In the genomic region with DNA sequence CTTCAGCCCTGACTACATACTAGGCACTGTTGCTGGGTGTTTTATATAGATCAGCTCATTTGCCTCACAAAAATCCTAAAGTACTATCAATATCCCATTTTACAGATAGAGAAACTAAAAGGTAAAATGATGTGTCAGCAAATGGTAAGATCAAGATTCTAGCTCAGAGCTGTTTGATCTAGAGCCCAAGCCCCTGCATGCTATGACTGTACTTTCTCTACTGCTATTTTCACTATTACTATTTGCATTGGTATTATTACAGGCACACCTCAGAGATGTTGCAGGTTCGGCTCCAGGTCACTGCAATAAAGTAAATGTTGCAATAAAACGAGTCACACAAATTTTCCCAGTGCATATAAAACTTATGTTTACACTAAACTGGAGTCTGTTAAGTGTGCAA, we compare ENCODE assay signal across 17 cellular contexts. TPM values are rescaled to one million over a fixed set of nuclear protein-coding genes. Genes with fewer than 3 reads are reported as not detected.
DNase-seq lines count a peak whose midpoint lies in the region; ATAC-seq and TF ChIP-seq lines count a peak whose summit lies in the region.
"Had no signal": no experiment of that assay in that cellular context is flagged by ENCODE, and none has a peak within 500 bp of the region (broad histone marks: within the 10 kb centered on the region; RNA-seq: fewer than 3 reads in every experiment).

No MANE protein-coding gene starts in this region.

- H3K27me3 ChIP-seq in adrenal gland: no peaks in the 10 kb centered on the region
- H3K27me3 ChIP-seq: esophagus squamous epithelium, SJSA1, vagina had no signal

- ATAC-seq in activated CD8-positive, alpha-beta T cell treated with anti-CD3 and anti-CD28 coated beads for 36 hours: peak; percentile 46
- ATAC-seq in activated CD8-positive, alpha-beta T cell treated with anti-CD3 and anti-CD28 coated beads, Interleukin-2, amount 10 ng/mL, durations not matched to agents 7 days and 5 days: no peak
- ATAC-seq in GM21717 (IDR thresholded peaks at IDR 0.05; ENCODE audit: unreplicated experiment) (peak; percentile 27), HG02798 (IDR thresholded peaks at IDR 0.05; ENCODE audit: poor library complexity, unreplicated experiment) (no peak)
- ATAC-seq in activated CD8-positive, alpha-beta memory T cell treated with anti-CD3 and anti-CD28 coated beads, Interleukin-2, amount 10 ng/mL, durations not matched to agents 7 days and 5 days: peak; percentile 56

- no peak for TF ChIP-seq CTCF in activated CD8-positive, alpha-beta T cell treated with anti-CD3 and anti-CD28 coated beads for 36 hours (IDR thresholded peaks at IDR 0.05)
- no peak for TF ChIP-seq CTCF in adrenal gland (IDR thresholded peaks at IDR 0.05)

- no peaks in the 10 kb centered on the region for H3K27me3 Mint-ChIP-seq in activated CD8-positive, alpha-beta T cell treated with anti-CD3 and anti-CD28 coated beads for 36 hours
- H3K27me3 Mint-ChIP-seq in activated CD8-positive, alpha-beta T cell treated with anti-CD3 and anti-CD28 coated beads, Interleukin-2, amount 10 ng/mL, durations not matched to agents 7 days and 5 days (ENCODE audit: low read depth): peaks cover 3% of the 10 kb centered on the region
- peaks cover 3% of the 10 kb centered on the region for H3K27me3 Mint-ChIP-seq in activated CD8-positive, alpha-beta memory T cell treated with anti-CD3 and anti-CD28 coated beads, Interleukin-2, amount 10 ng/mL, durations not matched to agents 7 days and 5 days

- POLR2A ChIA-PET in activated CD8-positive, alpha-beta T cell treated with anti-CD3 and anti-CD28 coated beads for 36 hours (lab: Charles Lee): interaction anchor here (7.4 to 14.9 kb wide), 2 partner anchors 44 to 57 kb away, joined by 70 to 225 read pairs; a partner anchor contains a TSS
- POLR2A ChIA-PET in activated CD8-positive, alpha-beta T cell treated with anti-CD3 and anti-CD28 coated beads, Interleukin-2, amount 10 ng/mL, durations not matched to agents 7 days and 5 days (lab: Charles Lee): no interaction called here

- no peak for TF ChIP-seq POLR2A in adrenal gland (IDR thresholded peaks at IDR 0.05)

- no peak overlapping the region for H3K4me3 Mint-ChIP-seq in activated CD8-positive, alpha-beta T cell treated with anti-CD3 and anti-CD28 coated beads for 36 hours
- H3K4me3 Mint-ChIP-seq in activated CD8-positive, alpha-beta T cell treated with anti-CD3 and anti-CD28 coated beads, Interleukin-2, amount 10 ng/mL, durations not matched to agents 7 days and 5 days: no peak overlapping the region
- no peak overlapping the region for H3K4me3 Mint-ChIP-seq in activated CD8-positive, alpha-beta memory T cell treated with anti-CD3 and anti-CD28 coated beads, Interleukin-2, amount 10 ng/mL, durations not matched to agents 7 days and 5 days
- H3K4me3 Mint-ChIP-seq: activated naive CD8-positive, alpha-beta T cell treated with anti-CD3 and anti-CD28 coated beads, Interleukin-2, amount 10 ng/mL, durations not matched to agents 7 days and 5 days had no signal

- intact Hi-C loops in activated CD8-positive, alpha-beta T cell treated with anti-CD3 and anti-CD28 coated beads for 36 hours (cut with micrococcal nuclease): no loop called here
- intact Hi-C loops in adrenal gland (cut with DNase I): loop anchor here in 1 of 2 donors (10.0 kb wide), 1 partner anchor 241 kb away; no protein-coding TSS in a partner anchor

- no peak overlapping the region for H3K27ac Mint-ChIP-seq in activated CD8-positive, alpha-beta T cell treated with anti-CD3 and anti-CD28 coated beads for 36 hours
- H3K27ac Mint-ChIP-seq in activated CD8-positive, alpha-beta T cell treated with anti-CD3 and anti-CD28 coated beads, Interleukin-2, amount 10 ng/mL, durations not matched to agents 7 days and 5 days: no peak overlapping the region
- no peak overlapping the region for H3K27ac Mint-ChIP-seq in activated CD8-positive, alpha-beta memory T cell treated with anti-CD3 and anti-CD28 coated beads, Interleukin-2, amount 10 ng/mL, durations not matched to agents 7 days and 5 days
- H3K27ac Mint-ChIP-seq: activated naive CD8-positive, alpha-beta T cell treated with anti-CD3 and anti-CD28 coated beads, Interleukin-2, amount 10 ng/mL, durations not matched to agents 7 days and 5 days had no signal

- no peaks in the 10 kb centered on the region for H3K4me1 ChIP-seq in adrenal gland (replicated peaks in 1 of 2)
- H3K4me1 ChIP-seq: esophagus squamous epithelium had no signal

- DNase-seq in activated CD8-positive, alpha-beta T cell treated with anti-CD3 and anti-CD28 coated beads for 36 hours: peak; percentile 62
- DNase-seq in activated CD8-positive, alpha-beta T cell treated with anti-CD3 and anti-CD28 coated beads, Interleukin-2, amount 10 ng/mL, durations not matched to agents 7 days and 5 days: no peak
- peak; percentile 48 for DNase-seq in activated CD8-positive, alpha-beta memory T cell treated with anti-CD3 and anti-CD28 coated beads, Interleukin-2, amount 10 ng/mL, durations not matched to agents 7 days and 5 days
- peak; percentile 34 for DNase-seq in renal cortical epithelial cell (ENCODE audit: low read depth)
- DNase-seq in CD1c-positive myeloid dendritic cell (ENCODE audit: extremely low spot score): no peak
- no peak for DNase-seq in adrenal gland
- DNase-seq: ACHN; activated naive CD8-positive, alpha-beta T cell treated with anti-CD3 and anti-CD28 coated beads, Interleukin-2, amount 10 ng/mL, durations not matched to agents 7 days and 5 days; esophagus squamous epithelium; WERI-Rb-1 had no signal

- peaks cover 20% of the 10 kb centered on the region for H3K36me3 Mint-ChIP-seq in activated CD8-positive, alpha-beta T cell treated with anti-CD3 and anti-CD28 coated beads for 36 hours (ENCODE audit: low read depth)
- peaks cover 16% of the 10 kb centered on the region for H3K36me3 Mint-ChIP-seq in activated CD8-positive, alpha-beta T cell treated with anti-CD3 and anti-CD28 coated beads, Interleukin-2, amount 10 ng/mL, durations not matched to agents 7 days and 5 days (ENCODE audit: low read depth)
- peaks cover 11% of the 10 kb centered on the region for H3K36me3 Mint-ChIP-seq in activated CD8-positive, alpha-beta memory T cell treated with anti-CD3 and anti-CD28 coated beads, Interleukin-2, amount 10 ng/mL, durations not matched to agents 7 days and 5 days

- no peaks in the 10 kb centered on the region for H3K9me3 Mint-ChIP-seq in activated CD8-positive, alpha-beta T cell treated with anti-CD3 and anti-CD28 coated beads for 36 hours
- no peaks in the 10 kb centered on the region for H3K9me3 Mint-ChIP-seq in activated CD8-positive, alpha-beta T cell treated with anti-CD3 and anti-CD28 coated beads, Interleukin-2, amount 10 ng/mL, durations not matched to agents 7 days and 5 days (ENCODE audit: insufficient read depth)
- H3K9me3 Mint-ChIP-seq in activated CD8-positive, alpha-beta memory T cell treated with anti-CD3 and anti-CD28 coated beads, Interleukin-2, amount 10 ng/mL, durations not matched to agents 7 days and 5 days (ENCODE audit: low read depth): peaks cover 4% of the 10 kb centered on the region

- peaks cover 72% of the 10 kb centered on the region for H3K4me1 Mint-ChIP-seq in activated CD8-positive, alpha-beta T cell treated with anti-CD3 and anti-CD28 coated beads for 36 hours (ENCODE audit: low read depth)
- peaks cover 68% of the 10 kb centered on the region for H3K4me1 Mint-ChIP-seq in activated CD8-positive, alpha-beta T cell treated with anti-CD3 and anti-CD28 coated beads, Interleukin-2, amount 10 ng/mL, durations not matched to agents 7 days and 5 days (ENCODE audit: low read depth)
- peaks cover 68% of the 10 kb centered on the region for H3K4me1 Mint-ChIP-seq in activated CD8-positive, alpha-beta memory T cell treated with anti-CD3 and anti-CD28 coated beads, Interleukin-2, amount 10 ng/mL, durations not matched to agents 7 days and 5 days

- CTCF ChIA-PET in activated CD8-positive, alpha-beta T cell treated with anti-CD3 and anti-CD28 coated beads for 36 hours (lab: Charles Lee): interaction anchor here (1.0 to 24.3 kb wide), 6 partner anchors 8 to 91 kb away, joined by 3 to 645 read pairs (median 4); no protein-coding TSS in a partner anchor
- CTCF ChIA-PET in activated CD8-positive, alpha-beta T cell treated with anti-CD3 and anti-CD28 coated beads, Interleukin-2, amount 10 ng/mL, durations not matched to agents 7 days and 5 days (lab: Charles Lee): interaction anchor here (0.6 to 19.8 kb wide), 7 partner anchors 9 to 583 kb away, joined by 3 to 574 read pairs (median 6); a partner anchor contains a TSS
- CTCF ChIA-PET in activated CD8-positive, alpha-beta memory T cell treated with anti-CD3 and anti-CD28 coated beads, Interleukin-2, amount 10 ng/mL, durations not matched to agents 7 days and 5 days (lab: Charles Lee): interaction anchor here (0.8 to 16.9 kb wide), 6 partner anchors 9 to 377 kb away, joined by 3 to 382 read pairs (median 3); a partner anchor contains a TSS

- no peak overlapping the region for H3K4me3 ChIP-seq in adrenal gland
- H3K4me3 ChIP-seq: coronary artery, esophagus squamous epithelium, lung, SJSA1, skin epidermis, vagina had no signal

- no peaks in the 10 kb centered on the region for H3K9me3 ChIP-seq in adrenal gland (replicated peaks in 1 of 3)
- H3K9me3 ChIP-seq: esophagus squamous epithelium, SJSA1, vagina had no signal

- peaks cover 0 to 20% of the 10 kb centered on the region in 2 donors for H3K36me3 ChIP-seq in adrenal gland (replicated peaks in 1 of 2)

- 39 to 70% (median 56%) methylated on average over 2 of the region's 2 CpGs for WGBS in adrenal gland, 4 donors

- H3K27ac ChIP-seq in adrenal gland: no peak overlapping the region
- H3K27ac ChIP-seq: coronary artery, esophagus squamous epithelium, SJSA1, skin epidermis, vagina, WERI-Rb-1 had no signal

RNA-seq across cellular contexts. Expression of a gene that starts 10.9 kb away (rescaled TPM):
- 10 to 100 TPM; 69.4 to 70.5 TPM for total RNA-seq in activated CD8-positive, alpha-beta T cell treated with anti-CD3 and anti-CD28 coated beads for 36 hours
- 10 to 100 TPM; 58.5 to 59.5 TPM for total RNA-seq in activated CD8-positive, alpha-beta T cell treated with anti-CD3 and anti-CD28 coated beads, Interleukin-2, amount 10 ng/mL, durations not matched to agents 7 days and 5 days
- 10 to 100 TPM; 64.2 to 86.9 TPM for total RNA-seq in activated CD8-positive, alpha-beta memory T cell treated with anti-CD3 and anti-CD28 coated beads, Interleukin-2, amount 10 ng/mL, durations not matched to agents 7 days and 5 days
- total RNA-seq in renal cortical epithelial cell (101 and 149 TPM in 2 replicates), adrenal gland (1,000 to 10,000 TPM in 1 of 8 donors, 100 to 1,000 TPM in 7; 312 to 1,219 (median 431) TPM)
- polyA plus RNA-seq in adrenal gland: 100 to 1,000 TPM; 209 to 431 (median 272) TPM

RNA-seq across cellular contexts. Expression of a gene that starts 12.3 kb away (rescaled TPM):
- total RNA-seq in activated CD8-positive, alpha-beta T cell treated with anti-CD3 and anti-CD28 coated beads for 36 hours: 10 to 100 TPM; 80.1 to 81.4 TPM
- total RNA-seq in activated CD8-positive, alpha-beta T cell treated with anti-CD3 and anti-CD28 coated beads, Interleukin-2, amount 10 ng/mL, durations not matched to agents 7 days and 5 days: 10 to 100 TPM; 67.9 to 76.9 TPM
- 10 to 100 TPM; 81.2 to 99.7 TPM for total RNA-seq in activated CD8-positive, alpha-beta memory T cell treated with anti-CD3 and anti-CD28 coated beads, Interleukin-2, amount 10 ng/mL, durations not matched to agents 7 days and 5 days
- total RNA-seq in renal cortical epithelial cell (33.3 and 53.7 TPM in 2 replicates), adrenal gland (10 to 100 TPM; 34.2 to 79.3 (median 46.8) TPM)
- 10 to 100 TPM; 27.5 to 30.8 (median 30.1) TPM for polyA plus RNA-seq in adrenal gland

RNA-seq across cellular contexts. Expression of a gene that starts 24.6 kb away (rescaled TPM):
- not detected for total RNA-seq in activated CD8-positive, alpha-beta T cell treated with anti-CD3 and anti-CD28 coated beads for 36 hours
- total RNA-seq in activated CD8-positive, alpha-beta T cell treated with anti-CD3 and anti-CD28 coated beads, Interleukin-2, amount 10 ng/mL, durations not matched to agents 7 days and 5 days: not detected
- total RNA-seq in activated CD8-positive, alpha-beta memory T cell treated with anti-CD3 and anti-CD28 coated beads, Interleukin-2, amount 10 ng/mL, durations not matched to agents 7 days and 5 days: under 1 TPM; 0.16 to 0.20 TPM
- not detected in 2 replicates for total RNA-seq in renal cortical epithelial cell
- 10 to 100 TPM in 3 of 8 donors, 1 to 10 TPM in 5; 3.8 to 14.8 (median 7.1) TPM for total RNA-seq in adrenal gland
- 10 to 100 TPM in 1 of 3 donors, 1 to 10 TPM in 2; 3.1 to 12.4 (median 5.6) TPM for polyA plus RNA-seq in adrenal gland

RNA-seq across cellular contexts. Expression of a gene that starts 58.2 kb away (rescaled TPM):
- 1 to 10 TPM; 3.4 to 3.9 TPM for total RNA-seq in activated CD8-positive, alpha-beta T cell treated with anti-CD3 and anti-CD28 coated beads for 36 hours
- 1 to 10 TPM; 4.6 to 5.2 TPM for total RNA-seq in activated CD8-positive, alpha-beta T cell treated with anti-CD3 and anti-CD28 coated beads, Interleukin-2, amount 10 ng/mL, durations not matched to agents 7 days and 5 days
- 1 to 10 TPM; 5.8 to 6.1 TPM for total RNA-seq in activated CD8-positive, alpha-beta memory T cell treated with anti-CD3 and anti-CD28 coated beads, Interleukin-2, amount 10 ng/mL, durations not matched to agents 7 days and 5 days
- total RNA-seq in renal cortical epithelial cell: 6.4 and 7.8 TPM in 2 replicates
- total RNA-seq in adrenal gland: 10 to 100 TPM in 7 of 8 donors, 1 to 10 TPM in 1; 6.2 to 77.5 (median 13.0) TPM
- polyA plus RNA-seq in adrenal gland: 10 to 100 TPM in 1 of 3 donors, 1 to 10 TPM in 2; 2.7 to 71.6 (median 2.8) TPM

Comparison
In these comparisons a context has a peak if more than half of its experiments do, and no peak if none do; other contexts are left out.
1. ATAC-seq: peak in activated CD8-positive, alpha-beta T cell treated with anti-CD3 and anti-CD28 coated beads for 36 hours (single experiment), GM21717 (single experiment) and activated CD8-positive, alpha-beta memory T cell treated with anti-CD3 and anti-CD28 coated beads, Interleukin-2, amount 10 ng/mL, durations not matched to agents 7 days and 5 days (single experiment); none in activated CD8-positive, alpha-beta T cell treated with anti-CD3 and anti-CD28 coated beads, Interleukin-2, amount 10 ng/mL, durations not matched to agents 7 days and 5 days (single experiment) and HG02798 (single experiment).
2. DNase-seq: peak in activated CD8-positive, alpha-beta T cell treated with anti-CD3 and anti-CD28 coated beads for 36 hours (single experiment), activated CD8-positive, alpha-beta memory T cell treated with anti-CD3 and anti-CD28 coated beads, Interleukin-2, amount 10 ng/mL, durations not matched to agents 7 days and 5 days (single experiment) and renal cortical epithelial cell (single experiment); none in activated CD8-positive, alpha-beta T cell treated with anti-CD3 and anti-CD28 coated beads, Interleukin-2, amount 10 ng/mL, durations not matched to agents 7 days and 5 days (single experiment), CD1c-positive myeloid dendritic cell (single experiment) and adrenal gland (0 of 7).